ENCODE assay signal across 13 cellular contexts in the genomic region with DNA sequence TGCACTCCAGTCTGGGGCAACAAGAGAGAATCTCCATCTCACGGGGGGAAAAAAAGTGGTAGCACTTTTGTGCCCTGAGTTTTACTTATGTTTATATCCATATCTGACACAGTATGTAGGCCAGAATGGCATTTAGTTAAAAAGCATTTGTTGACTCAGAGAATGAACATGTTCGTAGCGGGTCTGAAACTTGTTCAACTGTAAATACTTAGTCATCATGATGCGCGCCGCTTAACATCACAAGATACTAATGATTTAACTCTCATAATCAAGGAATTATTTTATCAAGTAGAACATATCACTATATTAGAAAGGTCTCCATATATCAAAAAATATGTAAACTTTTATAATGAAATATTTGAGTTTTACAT. TPM values are rescaled to one million over a fixed set of nuclear protein-coding genes. Genes with fewer than 3 reads are reported as not detected.
A peak's percentile ranks its signal among the peaks of the same experiment; 100 is the strongest.
DNase-seq lines count a peak whose midpoint lies in the region; ATAC-seq and TF ChIP-seq lines count a peak whose summit lies in the region.
"Had no signal": no experiment of that assay in that cellular context is flagged by ENCODE, and none has a peak within 500 bp of the region (broad histone marks: within the 10 kb centered on the region; RNA-seq: fewer than 3 reads in every experiment).

No MANE protein-coding gene starts in this region.

- no peaks in the 10 kb centered on the region for H3K27me3 Mint-ChIP-seq in endodermal cell (ENCODE audit: insufficient read depth)
- no peaks in the 10 kb centered on the region for H3K27me3 Mint-ChIP-seq in activated T-cell treated with anti-CD3 and anti-CD28 coated beads, Interleukin-2, amount 50 U/mL, for 24 hours
- no peaks in the 10 kb centered on the region for H3K27me3 Mint-ChIP-seq in T-helper 2 cell treated with Interferon-gamma antibody and Interleukin-4, amounts not matched to agents 5 μg/mL and 100 μg/mL, for 36 hours (ENCODE audit: low read depth)
- H3K27me3 Mint-ChIP-seq: activated naive CD8-positive, alpha-beta T cell treated with anti-CD3 and anti-CD28 coated beads for 36 hours had no signal

- H3K36me3 ChIP-seq in endodermal cell (ENCODE audit: control insufficient read depth, insufficient read depth, low read length), result peaks cover 11% of the 10 kb centered on the region

- ATAC-seq in HG03469 (IDR thresholded peaks at IDR 0.05; ENCODE audit: unreplicated experiment), result no peak
- ATAC-seq: left colon had no signal

- no peak overlapping the region for H3K4me3 Mint-ChIP-seq in endodermal cell
- H3K4me3 Mint-ChIP-seq in activated T-cell treated with anti-CD3 and anti-CD28 coated beads, Interleukin-2, amount 50 U/mL, for 24 hours, result no peak overlapping the region
- no peak overlapping the region for H3K4me3 Mint-ChIP-seq in T-helper 2 cell treated with Interferon-gamma antibody and Interleukin-4, amounts not matched to agents 5 μg/mL and 100 μg/mL, for 36 hours
- H3K4me3 Mint-ChIP-seq: activated naive CD8-positive, alpha-beta T cell treated with anti-CD3 and anti-CD28 coated beads for 36 hours had no signal

- H3K4me1 Mint-ChIP-seq in endodermal cell, result peaks cover 6% of the 10 kb centered on the region
- peaks cover 23% of the 10 kb centered on the region for H3K4me1 Mint-ChIP-seq in activated T-cell treated with anti-CD3 and anti-CD28 coated beads, Interleukin-2, amount 50 U/mL, for 24 hours (ENCODE audit: low read depth)
- H3K4me1 Mint-ChIP-seq in T-helper 2 cell treated with Interferon-gamma antibody and Interleukin-4, amounts not matched to agents 5 μg/mL and 100 μg/mL, for 36 hours (ENCODE audit: low read depth), result peaks cover 11% of the 10 kb centered on the region

- WGBS in endodermal cell (ENCODE audit: insufficient coverage in 1 of 2, insufficient read length in 1 of 2), 2 experiments, result 88 to 90% methylated on average over 3 to 6 of the region's 6 CpGs

- H3K9me3 Mint-ChIP-seq in endodermal cell, result no peaks in the 10 kb centered on the region
- H3K9me3 Mint-ChIP-seq in activated T-cell treated with anti-CD3 and anti-CD28 coated beads, Interleukin-2, amount 50 U/mL, for 24 hours, result no peaks in the 10 kb centered on the region
- H3K9me3 Mint-ChIP-seq in T-helper 2 cell treated with Interferon-gamma antibody and Interleukin-4, amounts not matched to agents 5 μg/mL and 100 μg/mL, for 36 hours, result no peaks in the 10 kb centered on the region
- H3K9me3 Mint-ChIP-seq: activated naive CD8-positive, alpha-beta T cell treated with anti-CD3 and anti-CD28 coated beads for 36 hours had no signal

- H3K27me3 ChIP-seq in endodermal cell (ENCODE audit: control insufficient read depth, insufficient read depth, low read length, poor library complexity, severe bottlenecking), result no peaks in the 10 kb centered on the region

- peaks cover 24% of the 10 kb centered on the region for H3K36me3 Mint-ChIP-seq in endodermal cell (ENCODE audit: low read depth)
- peaks cover 17% of the 10 kb centered on the region for H3K36me3 Mint-ChIP-seq in activated T-cell treated with anti-CD3 and anti-CD28 coated beads, Interleukin-2, amount 50 U/mL, for 24 hours (ENCODE audit: low read depth)
- peaks cover 7% of the 10 kb centered on the region for H3K36me3 Mint-ChIP-seq in T-helper 2 cell treated with Interferon-gamma antibody and Interleukin-4, amounts not matched to agents 5 μg/mL and 100 μg/mL, for 36 hours (ENCODE audit: low read depth)

- H3K4me3 ChIP-seq in AG10803 (ENCODE audit: low read length) (no peak overlapping the region), endodermal cell (ENCODE audit: low read length) (no peak overlapping the region)

- H3K9me3 ChIP-seq in endodermal cell (ENCODE audit: control insufficient read depth, low read length), result no peaks in the 10 kb centered on the region

- H3K4me1 ChIP-seq in endodermal cell (ENCODE audit: control insufficient read depth, insufficient read depth, low read length), result no peaks in the 10 kb centered on the region

- H3K27ac Mint-ChIP-seq in endodermal cell, result peak overlapping the region; percentile 9
- no peak overlapping the region for H3K27ac Mint-ChIP-seq in activated T-cell treated with anti-CD3 and anti-CD28 coated beads, Interleukin-2, amount 50 U/mL, for 24 hours
- H3K27ac Mint-ChIP-seq in T-helper 2 cell treated with Interferon-gamma antibody and Interleukin-4, amounts not matched to agents 5 μg/mL and 100 μg/mL, for 36 hours, result no peak overlapping the region

- no peak overlapping the region for H3K27ac ChIP-seq in endodermal cell (ENCODE audit: low read depth, low read length)
- H3K27ac ChIP-seq: VCaP had no signal

- DNase-seq in AG10803 (ENCODE audit: low read depth) (peak; percentile 3), RKO (ENCODE audit: low spot score) (peak; percentile 18), endodermal cell (no peak), kidney glomerular epithelial cell (lab: John Stamatoyannopoulos, UW) (peak; percentile 63), NCI-H2029 treated with DMSO at 0.1 percent for 48 hours (lab: John Stamatoyannopoulos, UW) (no peak)
- DNase-seq in activated T-cell treated with anti-CD3 and anti-CD28 coated beads, Interleukin-2, amount 50 U/mL, for 24 hours, result no peak
- DNase-seq in T-helper 2 cell treated with Interferon-gamma antibody and Interleukin-4, amounts not matched to agents 5 μg/mL and 100 μg/mL, for 36 hours (ENCODE audit: low spot score), result no peak
- DNase-seq: glutamatergic neuron; left colon; stimulated activated CD4-positive, alpha-beta T cell treated with anti-CD3 and anti-CD28 coated beads, Interleukin-4, amount 100 ng/mL, for 24 hours had no signal

- TF ChIP-seq CTCF in AG10803 (conservative IDR thresholded peaks at IDR 0.05; ENCODE audit: low read length), result no peak
- no peak for TF ChIP-seq CTCF in endodermal cell (conservative IDR thresholded peaks at IDR 0.05)

- H3K9ac ChIP-seq in endodermal cell (ENCODE audit: extremely low read depth, low read length, poor library complexity, severe bottlenecking), result peak overlapping the region; percentile 6

RNA-seq across cellular contexts. Expression of a gene that starts 55.3 kb away (rescaled TPM):
- 1 to 10 TPM; 5.2 to 8.5 TPM for total RNA-seq in endodermal cell
- 12.8 TPM for polyA plus RNA-seq in endodermal cell (2013, experiment 1 of 2)
- polyA plus RNA-seq in endodermal cell (2013, experiment 2 of 2), result 10.6 TPM

RNA-seq across cellular contexts. Expression of a gene that starts 58.5 kb away (rescaled TPM):
- 10 to 100 TPM; 49.9 to 55.2 TPM for total RNA-seq in endodermal cell
- 33.0 TPM for polyA plus RNA-seq in endodermal cell (2013, experiment 1 of 2)
- 31.2 TPM for polyA plus RNA-seq in endodermal cell (2013, experiment 2 of 2)

Comparison
In these comparisons a context has a peak if more than half of its experiments do, and no peak if none do; other contexts are left out.
1. DNase-seq: peak in AG10803 (single experiment), RKO (single experiment) and kidney glomerular epithelial cell (single experiment); none in endodermal cell (single experiment), activated T-cell treated with anti-CD3 and anti-CD28 coated beads, Interleukin-2, amount 50 U/mL, for 24 hours (single experiment), NCI-H2029 treated with DMSO at 0.1 percent for 48 hours (single experiment) and T-helper 2 cell treated with Interferon-gamma antibody and Interleukin-4, amounts not matched to agents 5 μg/mL and 100 μg/mL, for 36 hours (single experiment).